In genomic region chr20:2655331-2656116, GRCh38 we compare ENCODE assay signal across 16 cellular contexts. TPM values are rescaled to one million over a fixed set of nuclear protein-coding genes. Genes with fewer than 3 reads are reported as not detected.
DNase-seq lines count a peak whose midpoint lies in the region; ATAC-seq and TF ChIP-seq lines count a peak whose summit lies in the region.
"Had no signal": no experiment of that assay in that cellular context is flagged by ENCODE, and none has a peak within 500 bp of the region (broad histone marks: within the 10 kb centered on the region; RNA-seq: fewer than 3 reads in every experiment).

No MANE protein-coding gene starts in this region.

- peaks cover 43% of the 10 kb centered on the region for H3K4me1 Mint-ChIP-seq in activated CD4-positive, alpha-beta T cell treated with anti-CD3 and anti-CD28 coated beads, Interleukin-2, amount 10 ng/mL, durations not matched to agents 7 days and 5 days
- peaks cover 32% of the 10 kb centered on the region for H3K4me1 Mint-ChIP-seq in T-helper 17 cell
- H3K4me1 Mint-ChIP-seq in naive thymus-derived CD8-positive, alpha-beta T cell = peaks cover 6 to 36% (median 33%) of the 10 kb centered on the region in 4 donors

- H3K27ac Mint-ChIP-seq in activated CD4-positive, alpha-beta T cell treated with anti-CD3 and anti-CD28 coated beads, Interleukin-2, amount 10 ng/mL, durations not matched to agents 7 days and 5 days = no peak overlapping the region
- peak overlapping the region; percentile 91 for H3K27ac Mint-ChIP-seq in T-helper 17 cell
- H3K27ac Mint-ChIP-seq in naive thymus-derived CD8-positive, alpha-beta T cell = peak overlapping the region in 7 of 10 donors; percentile 36 to 84 (median 71)

- no peak for TF ChIP-seq CTCF in GM10248 (IDR thresholded peaks at IDR 0.05; ENCODE audit: control extremely low read depth, extremely low read depth, low read depth, missing control alignments)

- no peaks in the 10 kb centered on the region for H3K9me3 Mint-ChIP-seq in activated CD4-positive, alpha-beta T cell treated with anti-CD3 and anti-CD28 coated beads, Interleukin-2, amount 10 ng/mL, durations not matched to agents 7 days and 5 days
- H3K9me3 Mint-ChIP-seq in naive thymus-derived CD8-positive, alpha-beta T cell = no peaks in the 10 kb centered on the region
- H3K9me3 Mint-ChIP-seq: immature natural killer cell had no signal

- no peaks in the 10 kb centered on the region for H3K9me3 ChIP-seq in T-helper 17 cell (ENCODE audit: control insufficient read depth, low read length, poor library complexity, severe bottlenecking)
- H3K9me3 ChIP-seq: psoas muscle had no signal

- TF ChIP-seq POLR2A in GM18505 (IDR thresholded peaks at IDR 0.05; ENCODE audit: borderline replicate concordance, extremely low read depth, insufficient read depth, insufficient read length) = peak; percentile 22

- DNase-seq in activated CD4-positive, alpha-beta T cell treated with anti-CD3 and anti-CD28 coated beads, Interleukin-2, amount 10 ng/mL, durations not matched to agents 7 days and 5 days = no peak
- no peak for DNase-seq in activated CD4-positive, alpha-beta T cell treated with anti-CD3 and anti-CD28 coated beads for 1 hour
- DNase-seq in T-helper 17 cell (no peak), GM10248 (ENCODE audit: extremely low spot score) (no peak), NCI-H1048 (lab: John Stamatoyannopoulos, UW) (no peak), DMS53 (lab: John Stamatoyannopoulos, UW) (no peak)
- DNase-seq in naive thymus-derived CD8-positive, alpha-beta T cell = no peak
- DNase-seq: effector CD4-positive, alpha-beta T cell; EL; immature natural killer cell; midbrain; NCI-H510A; psoas muscle; RPMI8226; T-helper 9 cell had no signal

- H3K27me3 Mint-ChIP-seq in activated CD4-positive, alpha-beta T cell treated with anti-CD3 and anti-CD28 coated beads, Interleukin-2, amount 10 ng/mL, durations not matched to agents 7 days and 5 days = no peaks in the 10 kb centered on the region
- H3K27me3 Mint-ChIP-seq in T-helper 17 cell = no peaks in the 10 kb centered on the region
- H3K27me3 Mint-ChIP-seq in naive thymus-derived CD8-positive, alpha-beta T cell = no peaks in the 10 kb centered on the region

- POLR2A ChIA-PET in activated CD4-positive, alpha-beta T cell treated with anti-CD3 and anti-CD28 coated beads, Interleukin-2, amount 10 ng/mL, durations not matched to agents 7 days and 5 days (lab: Charles Lee) = interaction anchor here (0.6 kb wide), 1 partner anchor 1507 kb away, joined by 3 read pairs; no protein-coding TSS in a partner anchor
- POLR2A ChIA-PET in naive thymus-derived CD8-positive, alpha-beta T cell (lab: Charles Lee) = interaction anchor here (5.5 kb wide), 1 partner anchor 9 kb away, joined by 150 read pairs; the partner anchor contains the start of gene IDH3B
- POLR2A ChIA-PET in GM10248 (lab: Yijun Ruan, JAX) = interaction anchor here (0.9 to 1.4 kb wide), 2 partner anchors 9 to 10 kb away, joined by 3 to 5 read pairs; partner anchors contain the start of gene IDH3B

- ATAC-seq in GM18505 (IDR thresholded peaks at IDR 0.05; ENCODE audit: unreplicated experiment) (no peak), T-helper 17 cell (no peak)
- ATAC-seq in naive thymus-derived CD8-positive, alpha-beta T cell = no peak
- ATAC-seq: psoas muscle had no signal

- H3K36me3 Mint-ChIP-seq in activated CD4-positive, alpha-beta T cell treated with anti-CD3 and anti-CD28 coated beads, Interleukin-2, amount 10 ng/mL, durations not matched to agents 7 days and 5 days (ENCODE audit: low read depth) = peaks cover 69% of the 10 kb centered on the region
- peaks cover 12% of the 10 kb centered on the region for H3K36me3 Mint-ChIP-seq in T-helper 17 cell (ENCODE audit: low read depth)
- H3K36me3 Mint-ChIP-seq in naive thymus-derived CD8-positive, alpha-beta T cell = peaks cover 0 to 69% (median 14%) of the 10 kb centered on the region in 3 donors

- CTCF ChIA-PET in activated CD4-positive, alpha-beta T cell treated with anti-CD3 and anti-CD28 coated beads, Interleukin-2, amount 10 ng/mL, durations not matched to agents 7 days and 5 days (lab: Charles Lee) = interaction anchor here (0.7 to 4.9 kb wide), 3 partner anchors 8 to 33 kb away, joined by 3 to 22 read pairs (median 4); partner anchors contain the start of gene IDH3B
- CTCF ChIA-PET in GM10248 (lab: Yijun Ruan, JAX) = interaction anchor here (1.0 to 1.4 kb wide), 4 partner anchors 9 to 134 kb away, joined by 3 to 9 read pairs (median 4); no protein-coding TSS in a partner anchor

- H3K4me3 Mint-ChIP-seq in activated CD4-positive, alpha-beta T cell treated with anti-CD3 and anti-CD28 coated beads, Interleukin-2, amount 10 ng/mL, durations not matched to agents 7 days and 5 days = peak overlapping the region; percentile 81
- no peak overlapping the region for H3K4me3 Mint-ChIP-seq in T-helper 17 cell
- no peak overlapping the region for H3K4me3 Mint-ChIP-seq in naive thymus-derived CD8-positive, alpha-beta T cell

RNA-seq across cellular contexts. Expression of gene NOP56, which starts 3.1 kb away (rescaled TPM):
- total RNA-seq in activated CD4-positive, alpha-beta T cell treated with anti-CD3 and anti-CD28 coated beads, Interleukin-2, amount 10 ng/mL, durations not matched to agents 7 days and 5 days = 100 to 1,000 TPM; 382 to 387 TPM
- 100 to 1,000 TPM; 254 to 274 TPM for total RNA-seq in T-helper 17 cell
- total RNA-seq in naive thymus-derived CD8-positive, alpha-beta T cell = 100 to 1,000 TPM; 271 to 279 TPM
- polyA plus RNA-seq in naive thymus-derived CD8-positive, alpha-beta T cell = 100 to 1,000 TPM in 2 of 3 donors, 10 to 100 TPM in 1; 72.3 to 115 (median 107) TPM

RNA-seq across cellular contexts. Expression of gene IDH3B, which starts 8.5 kb away (rescaled TPM):
- total RNA-seq in activated CD4-positive, alpha-beta T cell treated with anti-CD3 and anti-CD28 coated beads, Interleukin-2, amount 10 ng/mL, durations not matched to agents 7 days and 5 days = 100 to 1,000 TPM; 100 to 103 TPM
- 100 to 1,000 TPM; 112 to 135 TPM for total RNA-seq in T-helper 17 cell
- total RNA-seq in naive thymus-derived CD8-positive, alpha-beta T cell = 100 to 1,000 TPM; 121 to 126 TPM
- 100 to 1,000 TPM in 2 of 3 donors, 10 to 100 TPM in 1; 95.6 to 126 (median 115) TPM for polyA plus RNA-seq in naive thymus-derived CD8-positive, alpha-beta T cell

RNA-seq across cellular contexts. Expression of gene EBF4, which starts 37.1 kb away (rescaled TPM):
- total RNA-seq in activated CD4-positive, alpha-beta T cell treated with anti-CD3 and anti-CD28 coated beads, Interleukin-2, amount 10 ng/mL, durations not matched to agents 7 days and 5 days = under 1 TPM; 0.27 to 0.64 TPM
- total RNA-seq in T-helper 17 cell = 1 to 10 TPM; 2.0 to 2.3 TPM
- 10 to 100 TPM; 14.3 to 14.9 TPM for total RNA-seq in naive thymus-derived CD8-positive, alpha-beta T cell
- polyA plus RNA-seq in naive thymus-derived CD8-positive, alpha-beta T cell = 1 to 10 TPM in 1 of 3 donors, under 1 TPM in 2; 0.37 to 2.2 (median 0.88) TPM

Comparison
In these comparisons a context has a peak if more than half of its experiments do, and no peak if none do; other contexts are left out.
1. RNA of gene EBF4, which starts 37.1 kb away (total RNA-seq): 14.3 to 14.9 TPM in naive thymus-derived CD8-positive, alpha-beta T cell; 2.0 to 2.3 TPM in T-helper 17 cell and 0.27 to 0.64 TPM in activated CD4-positive, alpha-beta T cell treated with anti-CD3 and anti-CD28 coated beads, Interleukin-2, amount 10 ng/mL, durations not matched to agents 7 days and 5 days; every median in the first group is over 4 times any median in the second.